Comparison of ENCODE assay signal across 27 cellular contexts in genomic region chr1:17857109-17857499, GRCh38.
"Had no signal": no experiment of that assay in that cellular context is flagged by ENCODE, and none has a peak within 500 bp of the region (broad histone marks: within the 10 kb centered on the region; RNA-seq: fewer than 3 reads in every experiment).

No MANE protein-coding gene starts in this region.

- H3K4me3 ChIP-seq: stomach, suprapubic skin, testis, thoracic aorta, thyroid gland, tibial artery, tibial nerve, transverse colon, upper lobe of left lung, upper lobe of right lung, uterus, vagina had no signal

- H3K4me1 ChIP-seq: stomach, suprapubic skin, testis, tibial artery, tibial nerve, transverse colon, upper lobe of right lung, uterus, vagina had no signal

- H3K36me3 ChIP-seq: stomach, suprapubic skin, thoracic aorta, thyroid gland, tibial artery, tibial nerve, transverse colon, upper lobe of left lung, upper lobe of right lung, uterus, vagina had no signal

- H3K9me3 ChIP-seq: stomach, suprapubic skin, testis, thoracic aorta, thyroid gland, tibial artery, tibial nerve, transverse colon, upper lobe of left lung, upper lobe of right lung, uterus, vagina had no signal

- H3K27me3 ChIP-seq: testis, thyroid gland, tibial nerve, upper lobe of left lung, upper lobe of right lung, uterus, vagina had no signal

- FAIRE-seq: urothelium cell line had no signal

- H3K27ac ChIP-seq: stomach, suprapubic skin, testis, thoracic aorta, thyroid gland, tibial artery, tibial nerve, transverse colon, upper lobe of left lung, upper lobe of right lung, uterus, vagina had no signal

- DNase-seq: stimulated activated CD4-positive, alpha-beta T cell treated with anti-CD3 and anti-CD28 coated beads, Interleukin-2, amount 100 ng/mL, for 48 hours; stimulated activated CD4-positive, alpha-beta T cell treated with anti-CD3 and anti-CD28 coated beads, Interleukin-4, amount 100 ng/mL, for 1 hour; stimulated activated CD4-positive, alpha-beta T cell treated with anti-CD3 and anti-CD28 coated beads, Interleukin-4, amount 100 ng/mL, for 24 hours; stimulated activated CD4-positive, alpha-beta T cell treated with anti-CD3 and anti-CD28 coated beads, Interleukin-4, amount 100 ng/mL, for 4 hours; stimulated activated CD8-positive, alpha-beta memory T cell treated with anti-CD3 and anti-CD28 coated beads, Interleukin-4, amount 100 ng/mL, for 48 hours; stimulated activated naive B cell treated with anti-CD40 and anti-IgM and Interleukin-4, amounts not matched to agents 10 μg/mL and 1 μg/mL and 100 μg/mL, for 72 hours; stimulated activated naive CD4-positive, alpha-beta T cell; stimulated activated naive CD4-positive, alpha-beta T cell treated with Interleukin-2 at 50 U/mL for 16 hours; stimulated activated naive CD8-positive, alpha-beta T cell treated with anti-CD3 and anti-CD28 coated beads, Interleukin-15, amount 100 ng/mL, for 72 hours; stimulated activated naive CD8-positive, alpha-beta T cell treated with anti-CD3 and anti-CD28 coated beads, Interleukin-15, Interleukin-2, amounts not matched to agents 100 U/mL and 50 U/mL, for 24 hours; stomach; substantia nigra; testis; thyroid gland; tibial artery; transverse colon; trophoblast cell; upper lobe of right lung; uterus had no signal

- ATAC-seq: stimulated activated effector memory CD8-positive, alpha-beta T cell treated with anti-CD3 and anti-CD28 coated beads, Interleukin-12 subunit alpha, Interleukin-12 subunit beta, amount 100 ng/mL, for 72 hours; stimulated activated memory B cell treated with anti-CD40 and anti-IgM and Interleukin-4, amounts not matched to agents 10 μg/mL and 1 μg/mL and 100 μg/mL, for 72 hours; stimulated activated naive B cell treated with anti-CD40 and anti-IgM and Interleukin-4, amounts not matched to agents 10 μg/mL and 1 μg/mL and 100 μg/mL, for 72 hours; stimulated activated naive CD8-positive, alpha-beta T cell treated with anti-CD3 and anti-CD28 coated beads, Interleukin-15, amount 100 ng/mL, for 72 hours; stimulated activated naive CD8-positive, alpha-beta T cell treated with anti-CD3 and anti-CD28 coated beads, Interleukin-15, Interleukin-2, amounts not matched to agents 100 U/mL and 50 U/mL, for 24 hours; upper lobe of right lung had no signal
